23 cellular contexts compared by ENCODE assay signal in genomic region chr4:52010976-52011375, GRCh38. TPM values are rescaled to one million over a fixed set of nuclear protein-coding genes. Genes with fewer than 3 reads are reported as not detected.
"Had no signal": no experiment of that assay in that cellular context is flagged by ENCODE, and none has a peak within 500 bp of the region (broad histone marks: within the 10 kb centered on the region; RNA-seq: fewer than 3 reads in every experiment).

No MANE protein-coding gene starts in this region.

- H3K36me3 ChIP-seq: MG63, SJSA1 had no signal

- H3K9me3 ChIP-seq: MG63, SJSA1 had no signal

- H3K27ac ChIP-seq: HL-60, KMS-11, SJSA1, SK-N-MC had no signal

- H3K4me1 ChIP-seq: SJSA1 had no signal

- H3K4me2 ChIP-seq: KMS-11 had no signal

- ATAC-seq: K562 had no signal

- H3K27me3 ChIP-seq: MG63, SJSA1 had no signal

- H3K4me3 ChIP-seq: K562, MG63, SJSA1, SK-N-MC had no signal

- DNase-seq: MG63, NCI-H1092, NCI-H1105 treated with DMSO at 0.1 percent for 48 hours, NCI-H1417 treated with DMSO at 0.1 percent for 48 hours, NCI-H146, NCI-H1694 treated with DMSO at 0.1 percent for 48 hours, NCI-H1930, NCI-H2081 treated with DMSO at 0.1 percent for 48 hours, NCI-H2171, NCI-H226, NCI-H446, NCI-H510A, NCI-H524 treated with DMSO at 0.1 percent for 48 hours, NCI-H69, NCI-H774, Right ventricle myocardium superior, RPMI8226, SIG-M5 had no signal

RNA-seq across cellular contexts. Expression of gene LRRC66, which starts 9.2 kb away (rescaled TPM):
- total RNA-seq: K562 had no signal
- polyA plus RNA-seq: K562 had no signal

RNA-seq across cellular contexts. Expression of gene SPATA18, which starts 40.1 kb away (rescaled TPM):
- polyA plus RNA-seq: K562 had no signal
